9 cellular contexts compared by ENCODE assay signal in genomic region chr9:97803167-97804058, GRCh38. TPM values are rescaled to one million over a fixed set of nuclear protein-coding genes. Genes with fewer than 3 reads are reported as not detected.
DNase-seq lines count a peak whose midpoint lies in the region; ATAC-seq and TF ChIP-seq lines count a peak whose summit lies in the region.
"Had no signal": no experiment of that assay in that cellular context is flagged by ENCODE, and none has a peak within 500 bp of the region (broad histone marks: within the 10 kb centered on the region; RNA-seq: fewer than 3 reads in every experiment).

No MANE protein-coding gene starts in this region.

- peak overlapping the region; percentile 68 for H3K27ac Mint-ChIP-seq in activated CD4-positive, alpha-beta T cell treated with anti-CD3 and anti-CD28 coated beads, Interleukin-2, amount 10 ng/mL, durations not matched to agents 24 days and 14 days
- peak overlapping the region; percentile 61 for H3K27ac Mint-ChIP-seq in dendritic cell treated with granulocyte-macrophage colony-stimulating factor and Interleukin-4, amounts not matched to agents 40 ng/mL and 50 ng/mL, for 4 days

- peak; percentile 31 for TF ChIP-seq POLR2A in right lobe of liver (IDR thresholded peaks at IDR 0.05)

- peaks cover 40% of the 10 kb centered on the region for H3K27me3 Mint-ChIP-seq in activated CD4-positive, alpha-beta T cell treated with anti-CD3 and anti-CD28 coated beads, Interleukin-2, amount 10 ng/mL, durations not matched to agents 24 days and 14 days
- H3K27me3 Mint-ChIP-seq in dendritic cell treated with granulocyte-macrophage colony-stimulating factor and Interleukin-4, amounts not matched to agents 40 ng/mL and 50 ng/mL, for 4 days: peaks cover 68% of the 10 kb centered on the region

- peaks cover 0 to 3% (median 0%) of the 10 kb centered on the region in 4 donors for H3K4me1 ChIP-seq in right lobe of liver

- H3K36me3 Mint-ChIP-seq in activated CD4-positive, alpha-beta T cell treated with anti-CD3 and anti-CD28 coated beads, Interleukin-2, amount 10 ng/mL, durations not matched to agents 24 days and 14 days (ENCODE audit: low read depth): peaks cover 2% of the 10 kb centered on the region
- H3K36me3 Mint-ChIP-seq in dendritic cell treated with granulocyte-macrophage colony-stimulating factor and Interleukin-4, amounts not matched to agents 40 ng/mL and 50 ng/mL, for 4 days (ENCODE audit: low read depth): no peaks in the 10 kb centered on the region

- peak overlapping the region; percentile 33 to 46 (median 42) for H3K4me3 ChIP-seq in right lobe of liver

- TF ChIP-seq CTCF in right lobe of liver (IDR thresholded peaks at IDR 0.05): peak in 2 of 4 donors; percentile 22 to 38

- peaks cover 8% of the 10 kb centered on the region for H3K4me1 Mint-ChIP-seq in activated CD4-positive, alpha-beta T cell treated with anti-CD3 and anti-CD28 coated beads, Interleukin-2, amount 10 ng/mL, durations not matched to agents 24 days and 14 days
- peaks cover 8% of the 10 kb centered on the region for H3K4me1 Mint-ChIP-seq in dendritic cell treated with granulocyte-macrophage colony-stimulating factor and Interleukin-4, amounts not matched to agents 40 ng/mL and 50 ng/mL, for 4 days (ENCODE audit: low read depth)

- no peaks in the 10 kb centered on the region for H3K9me3 Mint-ChIP-seq in activated CD4-positive, alpha-beta T cell treated with anti-CD3 and anti-CD28 coated beads, Interleukin-2, amount 10 ng/mL, durations not matched to agents 24 days and 14 days
- no peaks in the 10 kb centered on the region for H3K9me3 Mint-ChIP-seq in dendritic cell treated with granulocyte-macrophage colony-stimulating factor and Interleukin-4, amounts not matched to agents 40 ng/mL and 50 ng/mL, for 4 days

- H3K9me3 ChIP-seq in right lobe of liver: no peaks in the 10 kb centered on the region

- no peak overlapping the region for H3K27ac ChIP-seq in right lobe of liver

- ATAC-seq in HG02981 (IDR thresholded peaks at IDR 0.05; ENCODE audit: unreplicated experiment) (peak; percentile 86), right lobe of liver (peak; percentile 94 to 98 (median 96))

- DNase-seq in NCI-H1436 (lab: John Stamatoyannopoulos, UW) (peak; percentile 61), NCI-H1436 treated with DMSO at 0.1 percent for 48 hours (lab: John Stamatoyannopoulos, UW) (no peak), NCI-H226 (peak; percentile 60), right lobe of liver (peak; percentile 86 to 92 (median 92))
- peak; percentile 92 for DNase-seq in activated CD4-positive, alpha-beta T cell treated with anti-CD3 and anti-CD28 coated beads, Interleukin-2, amount 10 ng/mL, durations not matched to agents 24 days and 14 days
- peak; percentile 72 for DNase-seq in stimulated activated CD4-positive, alpha-beta T cell treated with anti-CD3 and anti-CD28 coated beads, Interleukin-4, amount 100 ng/mL, for 1 hour
- DNase-seq: DND-41 had no signal

- H3K4me3 Mint-ChIP-seq in activated CD4-positive, alpha-beta T cell treated with anti-CD3 and anti-CD28 coated beads, Interleukin-2, amount 10 ng/mL, durations not matched to agents 24 days and 14 days: peak overlapping the region; percentile 88
- H3K4me3 Mint-ChIP-seq in dendritic cell treated with granulocyte-macrophage colony-stimulating factor and Interleukin-4, amounts not matched to agents 40 ng/mL and 50 ng/mL, for 4 days: peak overlapping the region; percentile 69

- intact Hi-C loops in activated CD4-positive, alpha-beta T cell treated with anti-CD3 and anti-CD28 coated beads, Interleukin-2, amount 10 ng/mL, durations not matched to agents 24 days and 14 days (cut with micrococcal nuclease): loop anchor here (5.0 to 10.0 kb wide), 3 partner anchors 91 to 169 kb away; partner anchors contain the start of genes NCBP1 and TSTD2
- intact Hi-C loops in dendritic cell treated with granulocyte-macrophage colony-stimulating factor and Interleukin-4, amounts not matched to agents 40 ng/mL and 50 ng/mL, for 4 days (cut with micrococcal nuclease): no loop called here
- intact Hi-C loops in right lobe of liver (cut with DNase I): no loop called here

- H3K36me3 ChIP-seq in right lobe of liver: no peaks in the 10 kb centered on the region

- H3K27me3 ChIP-seq in right lobe of liver: no peaks in the 10 kb centered on the region

- 6% methylated on average over 8 of the region's 75 CpGs for WGBS in right lobe of liver (ENCODE audit: insufficient coverage, low coverage, low lambda C conversion rate, missing lambda C conversion rate)

RNA-seq across cellular contexts. Expression of gene FOXE1, which starts 49.6 kb away (rescaled TPM):
- not detected in 2 replicates for total RNA-seq in activated CD4-positive, alpha-beta T cell treated with anti-CD3 and anti-CD28 coated beads, Interleukin-2, amount 10 ng/mL, durations not matched to agents 24 days and 14 days
- total RNA-seq in right lobe of liver: not detected
